In the genomic region with DNA sequence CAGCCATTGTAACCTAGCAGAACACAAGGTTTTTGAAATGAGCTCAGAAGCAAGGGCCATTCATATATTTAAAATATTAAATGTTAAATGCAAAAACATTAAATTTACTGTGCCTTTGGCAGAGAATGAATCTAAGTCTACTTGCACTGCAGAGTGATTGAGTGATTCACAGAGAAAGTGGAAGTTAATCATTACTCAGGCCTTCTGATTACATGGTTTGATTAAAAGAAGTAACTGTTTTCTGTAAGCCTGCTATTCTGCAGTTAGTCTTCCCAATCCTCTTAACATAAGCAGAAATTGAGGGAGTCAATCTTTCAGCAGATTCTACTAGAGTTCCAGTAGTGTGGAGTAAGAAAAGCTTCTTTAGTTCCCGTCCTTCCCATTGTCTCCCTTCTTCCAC, we compare ENCODE assay signal across 20 cellular contexts. TPM values are rescaled to one million over a fixed set of nuclear protein-coding genes. Genes with fewer than 3 reads are reported as not detected.
DNase-seq lines count a peak whose midpoint lies in the region; ATAC-seq, FAIRE-seq and TF ChIP-seq lines count a peak whose summit lies in the region.
"Had no signal": no experiment of that assay in that cellular context is flagged by ENCODE, and none has a peak within 500 bp of the region (broad histone marks: within the 10 kb centered on the region; RNA-seq: fewer than 3 reads in every experiment).

No MANE protein-coding gene starts in this region.

- no peaks in the 10 kb centered on the region for H3K9me3 Mint-ChIP-seq in astrocyte (ENCODE audit: unreplicated experiment)

- peaks cover 2% of the 10 kb centered on the region for H3K27me3 Mint-ChIP-seq in astrocyte (ENCODE audit: low read depth, unreplicated experiment)

- peak overlapping the region in 9 of 12 donors; percentile 6 to 81 (median 69) for H3K4me3 ChIP-seq in heart left ventricle
- H3K4me3 ChIP-seq in astrocyte (ENCODE audit: insufficient read depth, low read depth, low read length) = peak overlapping the region; percentile 75

- no peaks in the 10 kb centered on the region for H3K79me2 ChIP-seq in astrocyte (ENCODE audit: insufficient read depth, low read length)

- H3K27me3 ChIP-seq in heart left ventricle = peaks cover 0 to 42% (median 0%) of the 10 kb centered on the region in 9 donors
- H3K27me3 ChIP-seq in astrocyte (ENCODE audit: insufficient read depth, low read length) = peaks cover 3% of the 10 kb centered on the region

- TF ChIP-seq POLR2A in heart left ventricle (IDR thresholded peaks at IDR 0.05) = no peak

- H3K9ac ChIP-seq in astrocyte (ENCODE audit: low read length) = no peak overlapping the region

- H3K9me3 ChIP-seq in heart left ventricle (no peaks in the 10 kb centered on the region), astrocyte (ENCODE audit: insufficient read depth, low read depth, low read length) (no peaks in the 10 kb centered on the region)
- H3K9me3 ChIP-seq: upper lobe of left lung had no signal

- no peak overlapping the region for H3K4me3 Mint-ChIP-seq in astrocyte (ENCODE audit: unreplicated experiment)
- H3K4me3 Mint-ChIP-seq: activated naive CD8-positive, alpha-beta T cell treated with anti-CD3 and anti-CD28 coated beads, Interleukin-2, amount 50 U/mL, for 24 hours had no signal

- H3K36me3 Mint-ChIP-seq in astrocyte (ENCODE audit: low read depth, unreplicated experiment) = no peaks in the 10 kb centered on the region

- FAIRE-seq in astrocyte (lab: Jason Lieb, UNC) = no peak
- FAIRE-seq in islet of Langerhans (lab: Jason Lieb, UNC) = peak; percentile 85
- FAIRE-seq in urothelium cell line (lab: Jason Lieb, UNC) = no peak
- FAIRE-seq: GM12891, TTC549 had no signal

- no peaks in the 10 kb centered on the region for H4K20me1 ChIP-seq in astrocyte (ENCODE audit: insufficient read depth, low read length)

- no peak overlapping the region for H3K27ac Mint-ChIP-seq in astrocyte (ENCODE audit: unreplicated experiment)
- H3K27ac Mint-ChIP-seq: activated naive CD8-positive, alpha-beta T cell treated with anti-CD3 and anti-CD28 coated beads, Interleukin-2, amount 50 U/mL, for 24 hours had no signal

- peak overlapping the region; percentile 94 for H3K4me2 ChIP-seq in astrocyte (ENCODE audit: low read length)

- DNase-seq in heart left ventricle (no peak), left ventricle myocardium superior (no peak), astrocyte (ENCODE audit: low read depth) (no peak), urothelium cell line (ENCODE audit: low spot score) (no peak)
- DNase-seq: activated naive CD8-positive, alpha-beta T cell treated with anti-CD3 and anti-CD28 coated beads, Interleukin-2, amount 50 U/mL, for 24 hours; cortex of kidney; DND-41; foreskin keratinocyte; left colon; MM.1S; NCI-H510A treated with DMSO at 0.1 percent for 48 hours; nucleus accumbens; upper lobe of left lung had no signal

- intact Hi-C loops in heart left ventricle (cut with DNase I) (loop anchor here in 5 of 10 donors (5.0 to 10.0 kb wide), 8 partner anchors 412 to 1043 kb away; no protein-coding TSS in a partner anchor), left ventricle myocardium superior (cut with micrococcal nuclease) (loop anchor here (10.0 kb wide), 1 partner anchor 584 kb away; no protein-coding TSS in a partner anchor)

- ATAC-seq in heart left ventricle (no peak), left ventricle myocardium superior (no peak), HG03280 (IDR thresholded peaks at IDR 0.05; ENCODE audit: unreplicated experiment) (no peak), GM19397 (IDR thresholded peaks at IDR 0.05; ENCODE audit: unreplicated experiment) (no peak), HG03354 (IDR thresholded peaks at IDR 0.05; ENCODE audit: poor library complexity, severe bottlenecking, unreplicated experiment) (no peak)
- ATAC-seq: activated naive CD8-positive, alpha-beta T cell treated with anti-CD3 and anti-CD28 coated beads, Interleukin-2, amount 50 U/mL, for 24 hours; foreskin keratinocyte; left colon; Right ventricle myocardium inferior had no signal

- H3K4me1 Mint-ChIP-seq in astrocyte (ENCODE audit: low read depth, unreplicated experiment) = peaks cover 5% of the 10 kb centered on the region

- H3K36me3 ChIP-seq in heart left ventricle = no peaks in the 10 kb centered on the region
- no peaks in the 10 kb centered on the region for H3K36me3 ChIP-seq in astrocyte (ENCODE audit: insufficient read depth, low read length)
- H3K36me3 ChIP-seq: upper lobe of left lung had no signal

- TF ChIP-seq CTCF in heart left ventricle (IDR thresholded peaks at IDR 0.05) (no peak), astrocyte (IDR thresholded peaks at IDR 0.05; ENCODE audit: insufficient read depth, low read depth, low read length) (no peak)

- 53 to 67% (median 57%) methylated on average over 1 of the region's 1 CpG for WGBS in heart left ventricle, 4 donors

- H3K27ac ChIP-seq in heart left ventricle = peak overlapping the region in 1 of 12 donors; percentile 90
- no peak overlapping the region for H3K27ac ChIP-seq in astrocyte (ENCODE audit: low read depth, low read length)
- H3K27ac ChIP-seq: foreskin keratinocyte, upper lobe of left lung had no signal

- no peak overlapping the region for H2AFZ ChIP-seq in astrocyte (ENCODE audit: low read depth, low read length)

- peaks cover 0 to 34% (median 6%) of the 10 kb centered on the region in 12 donors for H3K4me1 ChIP-seq in heart left ventricle
- peaks cover 12% of the 10 kb centered on the region for H3K4me1 ChIP-seq in astrocyte (ENCODE audit: insufficient read depth, low read length)

RNA-seq across cellular contexts. Expression of gene NLGN1, which starts 1.5 kb away (rescaled TPM):
- total RNA-seq in heart left ventricle = 10 to 100 TPM in 8 of 9 donors, 1 to 10 TPM in 1; 8.3 to 27.6 (median 17.0) TPM
- polyA plus RNA-seq in heart left ventricle = 1 to 10 TPM; 1.8 to 4.7 TPM
- 10.5 TPM for total RNA-seq in left ventricle myocardium superior
- total RNA-seq in astrocyte = 0.91 and 1.2 TPM in 2 replicates
- total RNA-seq: foreskin keratinocyte had no signal
- polyA plus RNA-seq: foreskin keratinocyte had no signal
